16 cellular contexts compared by ENCODE assay signal in genomic region chr4:81599646-81600231, GRCh38.
"Had no signal": no experiment of that assay in that cellular context is flagged by ENCODE, and none has a peak within 500 bp of the region (broad histone marks: within the 10 kb centered on the region; RNA-seq: fewer than 3 reads in every experiment).

No MANE protein-coding gene starts in this region.

- H3K9me3 ChIP-seq: left lung, thyroid gland had no signal

- H3K4me1 Mint-ChIP-seq: stimulated activated effector memory CD8-positive, alpha-beta T cell treated with anti-CD3 and anti-CD28 coated beads, Interleukin-12 subunit alpha, Interleukin-12 subunit beta, amount 100 ng/mL, for 72 hours; T-helper 17 cell had no signal

- ATAC-seq: activated CD8-positive, alpha-beta T cell treated with anti-CD3 and anti-CD28 coated beads, Interleukin-2, amount 10 ng/mL, durations not matched to agents 7 days and 5 days; stimulated activated effector memory CD8-positive, alpha-beta T cell treated with anti-CD3 and anti-CD28 coated beads, Interleukin-12 subunit alpha, Interleukin-12 subunit beta, amount 100 ng/mL, for 72 hours; T-helper 17 cell had no signal

- H3K4me3 Mint-ChIP-seq: activated CD8-positive, alpha-beta T cell treated with anti-CD3 and anti-CD28 coated beads, Interleukin-2, amount 10 ng/mL, durations not matched to agents 7 days and 5 days; activated naive CD8-positive, alpha-beta T cell treated with anti-CD3 and anti-CD28 coated beads for 36 hours; stimulated activated effector memory CD8-positive, alpha-beta T cell treated with anti-CD3 and anti-CD28 coated beads, Interleukin-12 subunit alpha, Interleukin-12 subunit beta, amount 100 ng/mL, for 72 hours; T-helper 17 cell had no signal

- H3K27me3 ChIP-seq: brain microvascular endothelial cell, left lung, thyroid gland had no signal

- H3K9me3 Mint-ChIP-seq: activated naive CD8-positive, alpha-beta T cell treated with anti-CD3 and anti-CD28 coated beads for 36 hours; neural crest cell; stimulated activated effector memory CD8-positive, alpha-beta T cell treated with anti-CD3 and anti-CD28 coated beads, Interleukin-12 subunit alpha, Interleukin-12 subunit beta, amount 100 ng/mL, for 72 hours had no signal

- DNase-seq: activated CD4-positive, alpha-beta T cell treated with anti-CD3 and anti-CD28 coated beads for 4 hours; activated CD8-positive, alpha-beta memory T cell treated with anti-CD3 and anti-CD28 coated beads, Interleukin-2, amount 50 U/mL, for 4 hours; activated CD8-positive, alpha-beta T cell treated with anti-CD3 and anti-CD28 coated beads, Interleukin-2, amount 10 ng/mL, durations not matched to agents 7 days and 5 days; activated gamma-delta T cell treated with Interleukin-2 at 50 U/mL for 16 hours; activated naive CD8-positive, alpha-beta T cell treated with anti-CD3 and anti-CD28 coated beads for 36 hours; activated T-cell treated with anti-CD3 and anti-CD28 coated beads, Interleukin-2, amount 50 U/mL, for 48 hours; amygdala; brain microvascular endothelial cell; cortex of kidney; effector memory CD4-positive, alpha-beta T cell; hypothalamus; left lung; T-helper 17 cell; thyroid gland had no signal

- H3K27ac Mint-ChIP-seq: activated CD8-positive, alpha-beta T cell treated with anti-CD3 and anti-CD28 coated beads, Interleukin-2, amount 10 ng/mL, durations not matched to agents 7 days and 5 days; activated naive CD8-positive, alpha-beta T cell treated with anti-CD3 and anti-CD28 coated beads for 36 hours; stimulated activated effector memory CD8-positive, alpha-beta T cell treated with anti-CD3 and anti-CD28 coated beads, Interleukin-12 subunit alpha, Interleukin-12 subunit beta, amount 100 ng/mL, for 72 hours; T-helper 17 cell had no signal

- H3K36me3 ChIP-seq: brain microvascular endothelial cell, left lung, thyroid gland had no signal

- H3K27me3 Mint-ChIP-seq: activated naive CD8-positive, alpha-beta T cell treated with anti-CD3 and anti-CD28 coated beads for 36 hours had no signal

- H3K36me3 Mint-ChIP-seq: activated naive CD8-positive, alpha-beta T cell treated with anti-CD3 and anti-CD28 coated beads for 36 hours; stimulated activated effector memory CD8-positive, alpha-beta T cell treated with anti-CD3 and anti-CD28 coated beads, Interleukin-12 subunit alpha, Interleukin-12 subunit beta, amount 100 ng/mL, for 72 hours had no signal

- H3K27ac ChIP-seq: brain microvascular endothelial cell, thyroid gland had no signal

- H3K4me1 ChIP-seq: thyroid gland had no signal

- H3K4me3 ChIP-seq: left lung, thyroid gland had no signal
